In genomic region chr14:33589334-33589733, GRCh38 we compare ENCODE assay signal across 12 cellular contexts.
DNase-seq lines count a peak whose midpoint lies in the region; ATAC-seq and TF ChIP-seq lines count a peak whose summit lies in the region.
"Had no signal": no experiment of that assay in that cellular context is flagged by ENCODE, and none has a peak within 500 bp of the region (broad histone marks: within the 10 kb centered on the region; RNA-seq: fewer than 3 reads in every experiment).

No MANE protein-coding gene starts in this region.

- H3K27me3 ChIP-seq in foreskin keratinocyte, result no peaks in the 10 kb centered on the region
- H3K27me3 ChIP-seq: suprapubic skin had no signal

- peaks cover 14% of the 10 kb centered on the region for H3K4me1 ChIP-seq in foreskin keratinocyte
- H3K4me1 ChIP-seq: suprapubic skin had no signal

- peak overlapping the region; percentile 48 for H3K27ac ChIP-seq in foreskin keratinocyte
- H3K27ac ChIP-seq: suprapubic skin had no signal

- no peak overlapping the region for H3K27ac Mint-ChIP-seq in activated CD4-positive, alpha-beta memory T cell treated with anti-CD3 and anti-CD28 coated beads for 36 hours

- no peak for TF ChIP-seq CTCF in foreskin keratinocyte (conservative IDR thresholded peaks at IDR 0.05)

- intact Hi-C loops in activated CD4-positive, alpha-beta memory T cell treated with anti-CD3 and anti-CD28 coated beads for 36 hours (cut with micrococcal nuclease), result no loop called here

- H3K4me3 Mint-ChIP-seq in activated CD4-positive, alpha-beta memory T cell treated with anti-CD3 and anti-CD28 coated beads for 36 hours, result no peak overlapping the region

- peak; percentile 99 for ATAC-seq in foreskin keratinocyte
- ATAC-seq: Panc1, right cardiac atrium had no signal

- H3K36me3 Mint-ChIP-seq in activated CD4-positive, alpha-beta memory T cell treated with anti-CD3 and anti-CD28 coated beads for 36 hours, result no peaks in the 10 kb centered on the region

- no peaks in the 10 kb centered on the region for H3K9me3 Mint-ChIP-seq in activated CD4-positive, alpha-beta memory T cell treated with anti-CD3 and anti-CD28 coated beads for 36 hours

- H3K4me1 Mint-ChIP-seq in activated CD4-positive, alpha-beta memory T cell treated with anti-CD3 and anti-CD28 coated beads for 36 hours (ENCODE audit: low read depth), result no peaks in the 10 kb centered on the region

- POLR2A ChIA-PET in activated CD4-positive, alpha-beta memory T cell treated with anti-CD3 and anti-CD28 coated beads for 36 hours (lab: Charles Lee), result no interaction called here

- DNase-seq in HT-29 (ENCODE audit: low spot score), result peak; percentile 1
- DNase-seq in amniotic epithelial cell (ENCODE audit: low read depth), result peak; percentile 95
- DNase-seq in foreskin keratinocyte, result peak; percentile 93 to 98
- DNase-seq in stromal cell of bone marrow (ENCODE audit: low read depth), result peak; percentile 54
- no peak for DNase-seq in superior temporal gyrus (ENCODE audit: extremely low spot score)
- no peak for DNase-seq in iPS-NIHi11 (ENCODE audit: low spot score)
- DNase-seq in activated CD4-positive, alpha-beta memory T cell treated with anti-CD3 and anti-CD28 coated beads for 36 hours, result no peak
- DNase-seq: amygdala, Kasumi-1, right cardiac atrium had no signal

- H3K27me3 Mint-ChIP-seq in activated CD4-positive, alpha-beta memory T cell treated with anti-CD3 and anti-CD28 coated beads for 36 hours, result no peaks in the 10 kb centered on the region

- CTCF ChIA-PET in activated CD4-positive, alpha-beta memory T cell treated with anti-CD3 and anti-CD28 coated beads for 36 hours (lab: Charles Lee), result no interaction called here

Comparison
In these comparisons a context has a peak if more than half of its experiments do, and no peak if none do; other contexts are left out.
1. DNase-seq: peak in HT-29 (single experiment), amniotic epithelial cell (single experiment), foreskin keratinocyte (2 of 2) and stromal cell of bone marrow (single experiment); none in superior temporal gyrus (single experiment), iPS-NIHi11 (single experiment) and activated CD4-positive, alpha-beta memory T cell treated with anti-CD3 and anti-CD28 coated beads for 36 hours (single experiment).